Comparison of ENCODE assay signal across 1 cellular context in the genomic region with DNA sequence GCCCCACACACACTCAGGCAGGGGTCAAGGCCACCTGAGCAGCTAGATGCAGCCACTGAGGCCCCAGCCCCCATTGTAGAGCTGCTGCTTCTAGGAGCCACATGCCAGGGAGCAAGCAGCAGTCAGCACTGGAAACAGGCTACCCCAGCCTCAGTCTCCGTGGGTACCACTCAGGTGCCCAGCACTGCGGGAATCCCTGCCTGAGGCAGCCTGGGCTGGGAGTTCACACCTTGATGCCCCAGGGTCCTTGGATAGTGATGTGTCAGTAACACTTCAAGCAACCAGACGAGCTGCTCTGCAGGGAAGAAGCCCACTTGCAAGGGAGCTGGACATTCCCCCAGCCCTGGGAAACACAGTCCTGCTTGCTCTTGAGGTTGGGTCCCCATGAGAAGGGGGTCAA.
TF ChIP-seq lines count a peak whose summit lies in the region.

No MANE protein-coding gene starts in this region.

TF ChIP-seq in H1, 55 proteins besides CTCF, POLR2A, EP300 and RAD21:
- TF ChIP-seq NANOG (IDR thresholded peaks at IDR 0.05; ENCODE audit: insufficient read depth, low read depth, low read length, poor library complexity, severe bottlenecking) (no peak), EZH2 (IDR thresholded peaks at IDR 0.05; ENCODE audit: low read depth, low read length, severe bottlenecking) (no peak), SP1 (IDR thresholded peaks at IDR 0.05; ENCODE audit: low read depth, low read length) (no peak), CTBP2 (IDR thresholded peaks at IDR 0.05; ENCODE audit: borderline replicate concordance, insufficient read depth, insufficient read length, low read length) (no peak), KDM1A (IDR thresholded peaks at IDR 0.05; ENCODE audit: borderline replicate concordance, low read length) (no peak), TCF12 (IDR thresholded peaks at IDR 0.05; ENCODE audit: low read depth, low read length) (no peak), SP4 (IDR thresholded peaks at IDR 0.05; ENCODE audit: low read length) (no peak), TEAD4 (IDR thresholded peaks at IDR 0.05; ENCODE audit: low read depth, low read length) (no peak), BRCA1 (IDR thresholded peaks at IDR 0.05; ENCODE audit: low read depth, low read length) (no peak), EGR1 (IDR thresholded peaks at IDR 0.05; ENCODE audit: borderline replicate concordance, low read depth, low read length) (no peak)
- TF ChIP-seq, protein P1, sequence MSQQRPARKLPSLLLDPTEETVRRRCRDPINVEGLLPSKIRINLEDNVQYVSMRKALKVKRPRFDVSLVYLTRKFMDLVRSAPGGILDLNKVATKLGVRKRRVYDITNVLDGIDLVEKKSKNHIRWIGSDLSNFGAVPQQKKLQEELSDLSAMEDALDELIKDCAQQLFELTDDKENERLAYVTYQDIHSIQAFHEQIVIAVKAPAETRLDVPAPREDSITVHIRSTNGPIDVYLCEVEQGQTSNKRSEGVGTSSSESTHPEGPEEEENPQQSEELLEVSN (IDR thresholded peaks at IDR 0.05), result no peak
- TF ChIP-seq, protein P2, sequence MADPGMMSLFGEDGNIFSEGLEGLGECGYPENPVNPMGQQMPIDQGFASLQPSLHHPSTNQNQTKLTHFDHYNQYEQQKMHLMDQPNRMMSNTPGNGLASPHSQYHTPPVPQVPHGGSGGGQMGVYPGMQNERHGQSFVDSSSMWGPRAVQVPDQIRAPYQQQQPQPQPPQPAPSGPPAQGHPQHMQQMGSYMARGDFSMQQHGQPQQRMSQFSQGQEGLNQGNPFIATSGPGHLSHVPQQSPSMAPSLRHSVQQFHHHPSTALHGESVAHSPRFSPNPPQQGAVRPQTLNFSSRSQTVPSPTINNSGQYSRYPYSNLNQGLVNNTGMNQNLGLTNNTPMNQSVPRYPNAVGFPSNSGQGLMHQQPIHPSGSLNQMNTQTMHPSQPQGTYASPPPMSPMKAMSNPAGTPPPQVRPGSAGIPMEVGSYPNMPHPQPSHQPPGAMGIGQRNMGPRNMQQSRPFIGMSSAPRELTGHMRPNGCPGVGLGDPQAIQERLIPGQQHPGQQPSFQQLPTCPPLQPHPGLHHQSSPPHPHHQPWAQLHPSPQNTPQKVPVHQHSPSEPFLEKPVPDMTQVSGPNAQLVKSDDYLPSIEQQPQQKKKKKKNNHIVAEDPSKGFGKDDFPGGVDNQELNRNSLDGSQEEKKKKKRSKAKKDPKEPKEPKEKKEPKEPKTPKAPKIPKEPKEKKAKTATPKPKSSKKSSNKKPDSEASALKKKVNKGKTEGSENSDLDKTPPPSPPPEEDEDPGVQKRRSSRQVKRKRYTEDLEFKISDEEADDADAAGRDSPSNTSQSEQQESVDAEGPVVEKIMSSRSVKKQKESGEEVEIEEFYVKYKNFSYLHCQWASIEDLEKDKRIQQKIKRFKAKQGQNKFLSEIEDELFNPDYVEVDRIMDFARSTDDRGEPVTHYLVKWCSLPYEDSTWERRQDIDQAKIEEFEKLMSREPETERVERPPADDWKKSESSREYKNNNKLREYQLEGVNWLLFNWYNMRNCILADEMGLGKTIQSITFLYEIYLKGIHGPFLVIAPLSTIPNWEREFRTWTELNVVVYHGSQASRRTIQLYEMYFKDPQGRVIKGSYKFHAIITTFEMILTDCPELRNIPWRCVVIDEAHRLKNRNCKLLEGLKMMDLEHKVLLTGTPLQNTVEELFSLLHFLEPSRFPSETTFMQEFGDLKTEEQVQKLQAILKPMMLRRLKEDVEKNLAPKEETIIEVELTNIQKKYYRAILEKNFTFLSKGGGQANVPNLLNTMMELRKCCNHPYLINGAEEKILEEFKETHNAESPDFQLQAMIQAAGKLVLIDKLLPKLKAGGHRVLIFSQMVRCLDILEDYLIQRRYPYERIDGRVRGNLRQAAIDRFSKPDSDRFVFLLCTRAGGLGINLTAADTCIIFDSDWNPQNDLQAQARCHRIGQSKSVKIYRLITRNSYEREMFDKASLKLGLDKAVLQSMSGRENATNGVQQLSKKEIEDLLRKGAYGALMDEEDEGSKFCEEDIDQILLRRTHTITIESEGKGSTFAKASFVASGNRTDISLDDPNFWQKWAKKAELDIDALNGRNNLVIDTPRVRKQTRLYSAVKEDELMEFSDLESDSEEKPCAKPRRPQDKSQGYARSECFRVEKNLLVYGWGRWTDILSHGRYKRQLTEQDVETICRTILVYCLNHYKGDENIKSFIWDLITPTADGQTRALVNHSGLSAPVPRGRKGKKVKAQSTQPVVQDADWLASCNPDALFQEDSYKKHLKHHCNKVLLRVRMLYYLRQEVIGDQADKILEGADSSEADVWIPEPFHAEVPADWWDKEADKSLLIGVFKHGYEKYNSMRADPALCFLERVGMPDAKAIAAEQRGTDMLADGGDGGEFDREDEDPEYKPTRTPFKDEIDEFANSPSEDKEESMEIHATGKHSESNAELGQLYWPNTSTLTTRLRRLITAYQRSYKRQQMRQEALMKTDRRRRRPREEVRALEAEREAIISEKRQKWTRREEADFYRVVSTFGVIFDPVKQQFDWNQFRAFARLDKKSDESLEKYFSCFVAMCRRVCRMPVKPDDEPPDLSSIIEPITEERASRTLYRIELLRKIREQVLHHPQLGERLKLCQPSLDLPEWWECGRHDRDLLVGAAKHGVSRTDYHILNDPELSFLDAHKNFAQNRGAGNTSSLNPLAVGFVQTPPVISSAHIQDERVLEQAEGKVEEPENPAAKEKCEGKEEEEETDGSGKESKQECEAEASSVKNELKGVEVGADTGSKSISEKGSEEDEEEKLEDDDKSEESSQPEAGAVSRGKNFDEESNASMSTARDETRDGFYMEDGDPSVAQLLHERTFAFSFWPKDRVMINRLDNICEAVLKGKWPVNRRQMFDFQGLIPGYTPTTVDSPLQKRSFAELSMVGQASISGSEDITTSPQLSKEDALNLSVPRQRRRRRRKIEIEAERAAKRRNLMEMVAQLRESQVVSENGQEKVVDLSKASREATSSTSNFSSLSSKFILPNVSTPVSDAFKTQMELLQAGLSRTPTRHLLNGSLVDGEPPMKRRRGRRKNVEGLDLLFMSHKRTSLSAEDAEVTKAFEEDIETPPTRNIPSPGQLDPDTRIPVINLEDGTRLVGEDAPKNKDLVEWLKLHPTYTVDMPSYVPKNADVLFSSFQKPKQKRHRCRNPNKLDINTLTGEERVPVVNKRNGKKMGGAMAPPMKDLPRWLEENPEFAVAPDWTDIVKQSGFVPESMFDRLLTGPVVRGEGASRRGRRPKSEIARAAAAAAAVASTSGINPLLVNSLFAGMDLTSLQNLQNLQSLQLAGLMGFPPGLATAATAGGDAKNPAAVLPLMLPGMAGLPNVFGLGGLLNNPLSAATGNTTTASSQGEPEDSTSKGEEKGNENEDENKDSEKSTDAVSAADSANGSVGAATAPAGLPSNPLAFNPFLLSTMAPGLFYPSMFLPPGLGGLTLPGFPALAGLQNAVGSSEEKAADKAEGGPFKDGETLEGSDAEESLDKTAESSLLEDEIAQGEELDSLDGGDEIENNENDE (IDR thresholded peaks at IDR 0.05; ENCODE audit: insufficient replicate concordance, low read length), result no peak
